ENCODE assay signal across 22 cellular contexts in genomic region chr7:15358112-15358511, GRCh38.
"Had no signal": no experiment of that assay in that cellular context is flagged by ENCODE, and none has a peak within 500 bp of the region (broad histone marks: within the 10 kb centered on the region; RNA-seq: fewer than 3 reads in every experiment).

No MANE protein-coding gene starts in this region.

- H3K4me3 ChIP-seq: colonic mucosa, esophagus muscularis mucosa, gastroesophageal sphincter, heart right ventricle, left lung, lower lobe of right lung, mucosa of descending colon had no signal

- DNase-seq: colonic mucosa; cortex of kidney; effector CD8-positive, alpha-beta T cell; effector memory CD8-positive, alpha-beta T cell; foreskin keratinocyte; glutamatergic neuron; head of caudate nucleus; heart right ventricle; hippocampal formation; left cardiac atrium; left lung; left ventricle myocardium superior; lower lobe of right lung; mesenchymal stem cell; mucosa of descending colon; naive B cell had no signal

- H3K9me3 ChIP-seq: colonic mucosa, esophagus muscularis mucosa, gastroesophageal sphincter, heart right ventricle, left lung, lower lobe of right lung, mucosa of descending colon had no signal

- H3K36me3 ChIP-seq: colonic mucosa, esophagus muscularis mucosa, gastroesophageal sphincter, heart right ventricle, left lung, lower lobe of right lung had no signal

- H3K27ac ChIP-seq: colonic mucosa, esophagus muscularis mucosa, foreskin keratinocyte, gastroesophageal sphincter, heart right ventricle, left lung, lower lobe of right lung had no signal

- H3K4me1 ChIP-seq: colonic mucosa, esophagus muscularis mucosa, foreskin keratinocyte, gastroesophageal sphincter, heart right ventricle, left lung, lower lobe of right lung had no signal

- FAIRE-seq: endothelial cell of umbilical vein, frontal cortex, islet of Langerhans, keratinocyte had no signal

- H3K27me3 ChIP-seq: colonic mucosa, esophagus muscularis mucosa, foreskin keratinocyte, gastroesophageal sphincter, heart right ventricle, left lung had no signal

- ATAC-seq: effector memory CD8-positive, alpha-beta T cell; foreskin keratinocyte; gastroesophageal sphincter; heart right ventricle; left cardiac atrium; left lung; left ventricle myocardium superior; lower lobe of right lung; mucosa of descending colon had no signal
